ENCODE assay signal across 1 cellular context in the genomic region with DNA sequence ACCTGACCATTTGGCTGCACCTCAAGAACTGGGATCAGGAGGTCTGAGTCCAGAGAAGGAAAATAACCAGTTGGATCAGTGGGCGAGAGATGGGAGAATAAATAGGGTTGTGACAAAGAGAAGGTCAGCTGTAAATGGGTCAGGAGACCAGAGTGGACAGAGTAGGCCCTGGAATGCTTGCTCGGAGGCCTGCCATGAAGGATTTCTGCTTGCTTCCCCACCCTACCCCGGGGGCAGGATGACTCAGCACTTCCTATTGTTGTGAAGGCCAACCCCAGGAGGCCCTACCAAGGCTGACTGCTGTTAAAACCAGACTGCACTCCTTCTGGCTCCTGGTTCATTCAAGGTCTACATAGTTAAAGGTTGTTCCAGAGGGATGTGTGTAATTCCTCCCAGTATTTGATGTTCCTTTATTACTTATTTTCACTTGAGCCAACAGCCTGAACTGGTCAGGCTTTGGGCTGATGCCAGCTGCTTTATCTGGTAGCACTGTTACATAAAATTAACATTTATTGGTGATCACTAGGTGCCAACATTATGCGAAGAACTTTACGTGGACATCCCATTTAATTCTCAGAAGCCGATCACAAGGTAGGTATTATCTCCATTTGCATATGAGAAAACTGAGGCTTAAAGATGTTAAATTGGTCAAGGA.
TF ChIP-seq lines count a peak whose summit lies in the region.

No MANE protein-coding gene starts in this region.

TF ChIP-seq in K562, 482 proteins besides CTCF, POLR2A, EP300 and RAD21 (continued from another document and continues in another):
- TF ChIP-seq, protein P1, sequence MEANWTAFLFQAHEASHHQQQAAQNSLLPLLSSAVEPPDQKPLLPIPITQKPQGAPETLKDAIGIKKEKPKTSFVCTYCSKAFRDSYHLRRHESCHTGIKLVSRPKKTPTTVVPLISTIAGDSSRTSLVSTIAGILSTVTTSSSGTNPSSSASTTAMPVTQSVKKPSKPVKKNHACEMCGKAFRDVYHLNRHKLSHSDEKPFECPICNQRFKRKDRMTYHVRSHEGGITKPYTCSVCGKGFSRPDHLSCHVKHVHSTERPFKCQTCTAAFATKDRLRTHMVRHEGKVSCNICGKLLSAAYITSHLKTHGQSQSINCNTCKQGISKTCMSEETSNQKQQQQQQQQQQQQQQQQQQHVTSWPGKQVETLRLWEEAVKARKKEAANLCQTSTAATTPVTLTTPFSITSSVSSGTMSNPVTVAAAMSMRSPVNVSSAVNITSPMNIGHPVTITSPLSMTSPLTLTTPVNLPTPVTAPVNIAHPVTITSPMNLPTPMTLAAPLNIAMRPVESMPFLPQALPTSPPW (CRISPR knock-in tag; IDR thresholded peaks at IDR 0.05) = peak; percentile 81
- TF ChIP-seq ZNF175 (CRISPR knock-in tag; IDR thresholded peaks at IDR 0.05; ENCODE audit: low read depth) = 0 out of 2 replicates have a peak, but pooled peaks have one; percentile 50
- peak; percentile 64; the same call in 1 of the 2 replicates for TF ChIP-seq FOXJ2 (tag; IDR thresholded peaks at IDR 0.05)
- TF ChIP-seq HCFC1 (IDR thresholded peaks at IDR 0.05; ENCODE audit: low read depth, low read length) = no peak
- TF ChIP-seq FOXK2 (conservative IDR thresholded peaks at IDR 0.05 in 1 of 2, IDR thresholded peaks at IDR 0.05 in 1 of 2; ENCODE audit: low read depth in 2 of 2) = peak; percentile 23 to 60; a peak in 3 of 4 replicates
- TF ChIP-seq, protein P2, sequence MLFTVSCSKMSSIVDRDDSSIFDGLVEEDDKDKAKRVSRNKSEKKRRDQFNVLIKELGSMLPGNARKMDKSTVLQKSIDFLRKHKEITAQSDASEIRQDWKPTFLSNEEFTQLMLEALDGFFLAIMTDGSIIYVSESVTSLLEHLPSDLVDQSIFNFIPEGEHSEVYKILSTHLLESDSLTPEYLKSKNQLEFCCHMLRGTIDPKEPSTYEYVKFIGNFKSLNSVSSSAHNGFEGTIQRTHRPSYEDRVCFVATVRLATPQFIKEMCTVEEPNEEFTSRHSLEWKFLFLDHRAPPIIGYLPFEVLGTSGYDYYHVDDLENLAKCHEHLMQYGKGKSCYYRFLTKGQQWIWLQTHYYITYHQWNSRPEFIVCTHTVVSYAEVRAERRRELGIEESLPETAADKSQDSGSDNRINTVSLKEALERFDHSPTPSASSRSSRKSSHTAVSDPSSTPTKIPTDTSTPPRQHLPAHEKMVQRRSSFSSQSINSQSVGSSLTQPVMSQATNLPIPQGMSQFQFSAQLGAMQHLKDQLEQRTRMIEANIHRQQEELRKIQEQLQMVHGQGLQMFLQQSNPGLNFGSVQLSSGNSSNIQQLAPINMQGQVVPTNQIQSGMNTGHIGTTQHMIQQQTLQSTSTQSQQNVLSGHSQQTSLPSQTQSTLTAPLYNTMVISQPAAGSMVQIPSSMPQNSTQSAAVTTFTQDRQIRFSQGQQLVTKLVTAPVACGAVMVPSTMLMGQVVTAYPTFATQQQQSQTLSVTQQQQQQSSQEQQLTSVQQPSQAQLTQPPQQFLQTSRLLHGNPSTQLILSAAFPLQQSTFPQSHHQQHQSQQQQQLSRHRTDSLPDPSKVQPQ (CRISPR knock-in tag; IDR thresholded peaks at IDR 0.05; ENCODE audit: borderline replicate concordance) = no peak
- TF ChIP-seq KDM2B (CRISPR knock-in tag; IDR thresholded peaks at IDR 0.05) = no peak
- peak; percentile 88; the same call in 1 of the 2 replicates for TF ChIP-seq EHMT2 (IDR thresholded peaks at IDR 0.05)
- TF ChIP-seq, protein P3, sequence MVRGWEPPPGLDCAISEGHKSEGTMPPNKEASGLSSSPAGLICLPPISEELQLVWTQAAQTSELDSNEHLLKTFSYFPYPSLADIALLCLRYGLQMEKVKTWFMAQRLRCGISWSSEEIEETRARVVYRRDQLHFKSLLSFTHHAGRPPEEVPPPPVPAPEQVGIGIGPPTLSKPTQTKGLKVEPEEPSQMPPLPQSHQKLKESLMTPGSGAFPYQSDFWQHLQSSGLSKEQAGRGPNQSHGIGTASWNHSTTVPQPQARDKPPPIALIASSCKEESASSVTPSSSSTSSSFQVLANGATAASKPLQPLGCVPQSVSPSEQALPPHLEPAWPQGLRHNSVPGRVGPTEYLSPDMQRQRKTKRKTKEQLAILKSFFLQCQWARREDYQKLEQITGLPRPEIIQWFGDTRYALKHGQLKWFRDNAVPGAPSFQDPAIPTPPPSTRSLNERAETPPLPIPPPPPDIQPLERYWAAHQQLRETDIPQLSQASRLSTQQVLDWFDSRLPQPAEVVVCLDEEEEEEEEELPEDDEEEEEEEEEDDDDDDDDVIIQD (CRISPR knock-in tag; IDR thresholded peaks at IDR 0.05) = no peak
- TF ChIP-seq, protein P4, sequence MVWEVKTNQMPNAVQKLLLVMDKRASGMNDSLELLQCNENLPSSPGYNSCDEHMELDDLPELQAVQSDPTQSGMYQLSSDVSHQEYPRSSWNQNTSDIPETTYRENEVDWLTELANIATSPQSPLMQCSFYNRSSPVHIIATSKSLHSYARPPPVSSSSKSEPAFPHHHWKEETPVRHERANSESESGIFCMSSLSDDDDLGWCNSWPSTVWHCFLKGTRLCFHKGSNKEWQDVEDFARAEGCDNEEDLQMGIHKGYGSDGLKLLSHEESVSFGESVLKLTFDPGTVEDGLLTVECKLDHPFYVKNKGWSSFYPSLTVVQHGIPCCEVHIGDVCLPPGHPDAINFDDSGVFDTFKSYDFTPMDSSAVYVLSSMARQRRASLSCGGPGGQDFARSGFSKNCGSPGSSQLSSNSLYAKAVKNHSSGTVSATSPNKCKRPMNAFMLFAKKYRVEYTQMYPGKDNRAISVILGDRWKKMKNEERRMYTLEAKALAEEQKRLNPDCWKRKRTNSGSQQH (CRISPR knock-in tag; IDR thresholded peaks at IDR 0.05) = 0 out of 2 replicates have a peak, but pooled peaks have one; percentile 30
- TF ChIP-seq FOXM1 (IDR thresholded peaks at IDR 0.05; ENCODE audit: low read depth) = no peak
- no peak for TF ChIP-seq FOXM1 (CRISPR knock-in tag; IDR thresholded peaks at IDR 0.05; ENCODE audit: low read depth)
- TF ChIP-seq NFE2 (IDR thresholded peaks at IDR 0.05; ENCODE audit: low read depth) = peak; percentile 100
- no peak for TF ChIP-seq U2AF2 (optimal IDR thresholded peaks at IDR 0.05; ENCODE audit: low read depth, low read length)
- no peak for TF ChIP-seq BCL6 (CRISPR knock-in tag; IDR thresholded peaks at IDR 0.05)
- TF ChIP-seq, protein P5, sequence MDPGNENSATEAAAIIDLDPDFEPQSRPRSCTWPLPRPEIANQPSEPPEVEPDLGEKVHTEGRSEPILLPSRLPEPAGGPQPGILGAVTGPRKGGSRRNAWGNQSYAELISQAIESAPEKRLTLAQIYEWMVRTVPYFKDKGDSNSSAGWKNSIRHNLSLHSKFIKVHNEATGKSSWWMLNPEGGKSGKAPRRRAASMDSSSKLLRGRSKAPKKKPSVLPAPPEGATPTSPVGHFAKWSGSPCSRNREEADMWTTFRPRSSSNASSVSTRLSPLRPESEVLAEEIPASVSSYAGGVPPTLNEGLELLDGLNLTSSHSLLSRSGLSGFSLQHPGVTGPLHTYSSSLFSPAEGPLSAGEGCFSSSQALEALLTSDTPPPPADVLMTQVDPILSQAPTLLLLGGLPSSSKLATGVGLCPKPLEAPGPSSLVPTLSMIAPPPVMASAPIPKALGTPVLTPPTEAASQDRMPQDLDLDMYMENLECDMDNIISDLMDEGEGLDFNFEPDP (CRISPR knock-in tag; IDR thresholded peaks at IDR 0.05) = 0 out of 2 replicates have a peak, but pooled peaks have one; percentile 37
- no peak for TF ChIP-seq TARDBP (IDR thresholded peaks at IDR 0.05)
- no peak for TF ChIP-seq ZNF133 (CRISPR knock-in tag; IDR thresholded peaks at IDR 0.05)
- TF ChIP-seq SMARCA4 (IDR thresholded peaks at IDR 0.05) = peak; percentile 80
- TF ChIP-seq ZBED1 (IDR thresholded peaks at IDR 0.05) = no peak
- TF ChIP-seq, protein P6, sequence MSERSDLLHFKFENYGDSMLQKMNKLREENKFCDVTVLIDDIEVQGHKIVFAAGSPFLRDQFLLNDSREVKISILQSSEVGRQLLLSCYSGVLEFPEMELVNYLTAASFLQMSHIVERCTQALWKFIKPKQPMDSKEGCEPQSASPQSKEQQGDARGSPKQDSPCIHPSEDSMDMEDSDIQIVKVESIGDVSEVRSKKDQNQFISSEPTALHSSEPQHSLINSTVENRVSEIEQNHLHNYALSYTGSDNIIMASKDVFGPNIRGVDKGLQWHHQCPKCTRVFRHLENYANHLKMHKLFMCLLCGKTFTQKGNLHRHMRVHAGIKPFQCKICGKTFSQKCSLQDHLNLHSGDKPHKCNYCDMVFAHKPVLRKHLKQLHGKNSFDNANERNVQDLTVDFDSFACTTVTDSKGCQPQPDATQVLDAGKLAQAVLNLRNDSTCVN (CRISPR knock-in tag; IDR thresholded peaks at IDR 0.05) = peak; percentile 69; the same call in 1 of the 2 replicates
- TF ChIP-seq ZNF384 (IDR thresholded peaks at IDR 0.05; ENCODE audit: low read depth, low read length) = no peak
- TF ChIP-seq SREBF2 (CRISPR knock-in tag; IDR thresholded peaks at IDR 0.05) = no peak
- TF ChIP-seq MCM5 (IDR thresholded peaks at IDR 0.05; ENCODE audit: low read depth) = no peak
- TF ChIP-seq POLR2H (tag; IDR thresholded peaks at IDR 0.05; ENCODE audit: low read depth) = peak; percentile 16; the same call in 1 of the 2 replicates
- TF ChIP-seq CHD1 (IDR thresholded peaks at IDR 0.05; ENCODE audit: low read length) = no peak
- TF ChIP-seq, protein P7, sequence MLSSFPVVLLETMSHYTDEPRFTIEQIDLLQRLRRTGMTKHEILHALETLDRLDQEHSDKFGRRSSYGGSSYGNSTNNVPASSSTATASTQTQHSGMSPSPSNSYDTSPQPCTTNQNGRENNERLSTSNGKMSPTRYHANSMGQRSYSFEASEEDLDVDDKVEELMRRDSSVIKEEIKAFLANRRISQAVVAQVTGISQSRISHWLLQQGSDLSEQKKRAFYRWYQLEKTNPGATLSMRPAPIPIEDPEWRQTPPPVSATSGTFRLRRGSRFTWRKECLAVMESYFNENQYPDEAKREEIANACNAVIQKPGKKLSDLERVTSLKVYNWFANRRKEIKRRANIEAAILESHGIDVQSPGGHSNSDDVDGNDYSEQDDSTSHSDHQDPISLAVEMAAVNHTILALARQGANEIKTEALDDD (IDR thresholded peaks at IDR 0.05) = peak; percentile 8; the same call in 1 of the 2 replicates
- TF ChIP-seq HMG20A (CRISPR knock-in tag; conservative IDR thresholded peaks at IDR 0.05) = no peak
- no peak for TF ChIP-seq KLF13 (tag; IDR thresholded peaks at IDR 0.05; ENCODE audit: borderline replicate concordance, low read depth)
- TF ChIP-seq TAF9B (IDR thresholded peaks at IDR 0.05; ENCODE audit: partially characterized antibody) = peak; percentile 42
- TF ChIP-seq TEAD1 (CRISPR knock-in tag; IDR thresholded peaks at IDR 0.05) = peak in 1 of 2 experiments; percentile 85; a peak in 2 of 4 replicates
- TF ChIP-seq XRCC4 (IDR thresholded peaks at IDR 0.05; ENCODE audit: extremely low read depth, insufficient read depth, insufficient read length) = no peak
- TF ChIP-seq CXXC5 (CRISPR knock-in tag; IDR thresholded peaks at IDR 0.05) = peak; percentile 53
- TF ChIP-seq ZNF316 (IDR thresholded peaks at IDR 0.05) = peak; percentile 99
- TF ChIP-seq, protein P8, sequence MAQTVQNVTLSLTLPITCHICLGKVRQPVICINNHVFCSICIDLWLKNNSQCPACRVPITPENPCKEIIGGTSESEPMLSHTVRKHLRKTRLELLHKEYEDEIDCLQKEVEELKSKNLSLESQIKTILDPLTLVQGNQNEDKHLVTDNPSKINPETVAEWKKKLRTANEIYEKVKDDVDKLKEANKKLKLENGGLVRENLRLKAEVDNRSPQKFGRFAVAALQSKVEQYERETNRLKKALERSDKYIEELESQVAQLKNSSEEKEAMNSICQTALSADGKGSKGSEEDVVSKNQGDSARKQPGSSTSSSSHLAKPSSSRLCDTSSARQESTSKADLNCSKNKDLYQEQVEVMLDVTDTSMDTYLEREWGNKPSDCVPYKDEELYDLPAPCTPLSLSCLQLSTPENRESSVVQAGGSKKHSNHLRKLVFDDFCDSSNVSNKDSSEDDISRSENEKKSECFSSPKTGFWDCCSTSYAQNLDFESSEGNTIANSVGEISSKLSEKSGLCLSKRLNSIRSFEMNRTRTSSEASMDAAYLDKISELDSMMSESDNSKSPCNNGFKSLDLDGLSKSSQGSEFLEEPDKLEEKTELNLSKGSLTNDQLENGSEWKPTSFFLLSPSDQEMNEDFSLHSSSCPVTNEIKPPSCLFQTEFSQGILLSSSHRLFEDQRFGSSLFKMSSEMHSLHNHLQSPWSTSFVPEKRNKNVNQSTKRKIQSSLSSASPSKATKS (CRISPR knock-in tag; IDR thresholded peaks at IDR 0.05) = 0 out of 2 replicates have a peak, but pooled peaks have one; percentile 44
- 0 out of 2 replicates have a peak, but pooled peaks have one; percentile 34 for TF ChIP-seq MTA3 (IDR thresholded peaks at IDR 0.05; ENCODE audit: borderline replicate concordance)
- TF ChIP-seq RCOR1 (IDR thresholded peaks at IDR 0.05; ENCODE audit: borderline replicate concordance in 1 of 2, low read depth in 2 of 2, low read length in 2 of 2) = peak in 1 of 2 experiments; percentile 44; a peak in 1 of 4 replicates
- no peak for TF ChIP-seq ZNF696 (CRISPR knock-in tag; conservative IDR thresholded peaks at IDR 0.05)
- TF ChIP-seq CEBPB (tag; IDR thresholded peaks at IDR 0.05) = no peak
- 0 out of 4 replicates have a peak, but pooled peaks of 1 of the 2 experiments have one; percentile 14 for TF ChIP-seq HDAC1 (IDR thresholded peaks at IDR 0.05)
- TF ChIP-seq, protein P9, sequence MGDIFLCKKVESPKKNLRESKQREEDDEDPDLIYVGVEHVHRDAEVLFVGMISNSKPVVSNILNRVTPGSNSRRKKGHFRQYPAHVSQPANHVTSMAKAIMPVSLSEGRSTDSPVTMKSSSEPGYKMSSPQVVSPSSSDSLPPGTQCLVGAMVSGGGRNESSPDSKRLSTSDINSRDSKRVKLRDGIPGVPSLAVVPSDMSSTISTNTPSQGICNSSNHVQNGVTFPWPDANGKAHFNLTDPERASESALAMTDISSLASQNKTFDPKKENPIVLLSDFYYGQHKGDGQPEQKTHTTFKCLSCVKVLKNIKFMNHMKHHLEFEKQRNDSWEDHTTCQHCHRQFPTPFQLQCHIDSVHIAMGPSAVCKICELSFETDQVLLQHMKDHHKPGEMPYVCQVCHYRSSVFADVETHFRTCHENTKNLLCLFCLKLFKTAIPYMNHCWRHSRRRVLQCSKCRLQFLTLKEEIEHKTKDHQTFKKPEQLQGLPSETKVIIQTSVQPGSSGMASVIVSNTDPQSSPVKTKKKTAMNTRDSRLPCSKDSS (IDR thresholded peaks at IDR 0.05; ENCODE audit: low read depth, partially characterized antibody) = no peak
- TF ChIP-seq SOX6 (IDR thresholded peaks at IDR 0.05) = peak; percentile 74
- no peak for TF ChIP-seq ZNF140 (CRISPR knock-in tag; IDR thresholded peaks at IDR 0.05)
- no peak for TF ChIP-seq STAT5A (IDR thresholded peaks at IDR 0.05; ENCODE audit: borderline replicate concordance, low read length)
- TF ChIP-seq NUFIP1 (IDR thresholded peaks at IDR 0.05; ENCODE audit: partially characterized antibody) = no peak
- TF ChIP-seq, protein P10, sequence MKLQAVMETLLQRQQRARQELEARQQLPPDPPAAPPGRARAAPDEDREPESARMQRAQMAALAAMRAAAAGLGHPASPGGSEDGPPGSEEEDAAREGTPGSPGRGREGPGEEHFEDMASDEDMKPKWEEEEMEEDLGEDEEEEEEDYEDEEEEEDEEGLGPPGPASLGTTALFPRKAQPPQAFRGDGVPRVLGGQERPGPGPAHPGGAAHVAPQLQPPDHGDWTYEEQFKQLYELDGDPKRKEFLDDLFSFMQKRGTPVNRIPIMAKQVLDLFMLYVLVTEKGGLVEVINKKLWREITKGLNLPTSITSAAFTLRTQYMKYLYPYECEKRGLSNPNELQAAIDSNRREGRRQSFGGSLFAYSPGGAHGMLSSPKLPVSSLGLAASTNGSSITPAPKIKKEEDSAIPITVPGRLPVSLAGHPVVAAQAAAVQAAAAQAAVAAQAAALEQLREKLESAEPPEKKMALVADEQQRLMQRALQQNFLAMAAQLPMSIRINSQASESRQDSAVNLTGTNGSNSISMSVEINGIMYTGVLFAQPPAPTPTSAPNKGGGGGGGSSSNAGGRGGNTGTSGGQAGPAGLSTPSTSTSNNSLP (IDR thresholded peaks at IDR 0.05; ENCODE audit: borderline replicate concordance, low read depth, low read length) = no peak
